11 cellular contexts compared by ENCODE assay signal in genomic region chrX:41090568-41091238, GRCh38. TPM values are rescaled to one million over a fixed set of nuclear protein-coding genes. Genes with fewer than 3 reads are reported as not detected.
DNase-seq lines count a peak whose midpoint lies in the region; ATAC-seq, FAIRE-seq and TF ChIP-seq lines count a peak whose summit lies in the region.
"Had no signal": no experiment of that assay in that cellular context is flagged by ENCODE, and none has a peak within 500 bp of the region (broad histone marks: within the 10 kb centered on the region; RNA-seq: fewer than 3 reads in every experiment).

No MANE protein-coding gene starts in this region.

- TF ChIP-seq RAD21 in K562 (CRISPR knock-in tag; conservative IDR thresholded peaks at IDR 0.05 in 1 of 2, IDR thresholded peaks at IDR 0.05 in 1 of 2): no peak

- peaks cover 100% of the 10 kb centered on the region for H3K79me2 ChIP-seq in K562 (ENCODE audit: control insufficient read depth, insufficient read depth, low read length)

- no peak overlapping the region for H3K27ac ChIP-seq in CD4-positive, alpha-beta memory T cell (ENCODE audit: low read depth, low read length)
- no peak overlapping the region for H3K27ac ChIP-seq in HEK293 (ENCODE audit: extremely low read depth, low read depth, low read length)
- no peak overlapping the region for H3K27ac ChIP-seq in K562 (ENCODE audit: extremely low read depth, low read depth, low read length)

- H2AFZ ChIP-seq in K562 (ENCODE audit: low read depth, low read length): no peak overlapping the region

- H3K9me3 ChIP-seq in CD4-positive, alpha-beta memory T cell (ENCODE audit: control insufficient read depth in 1 of 2, low read length in 2 of 2): no peaks in the 10 kb centered on the region
- H3K9me3 ChIP-seq in HEK293 (ENCODE audit: control insufficient read depth, insufficient read depth, low read depth, low read length) (no peaks in the 10 kb centered on the region), K562 (replicated peaks; ENCODE audit: control insufficient read depth, insufficient read depth, low read depth, low read length) (no peaks in the 10 kb centered on the region)

- peak overlapping the region; percentile 24; the same call in 1 of the 2 replicates for H3K4me2 ChIP-seq in K562 (ENCODE audit: insufficient read depth, low read length)

- no peaks in the 10 kb centered on the region for H3K36me3 ChIP-seq in CD4-positive, alpha-beta memory T cell (ENCODE audit: insufficient read depth, low read length)
- H3K36me3 ChIP-seq in HEK293 (ENCODE audit: control insufficient read depth in 2 of 2, insufficient read depth in 1 of 2, low read length in 2 of 2) (peaks cover 4 to 11% of the 10 kb centered on the region in 2 experiments; a peak in 2 of 3 replicates), K562 (ENCODE audit: control insufficient read depth, insufficient read depth, low read length) (peaks cover 50% of the 10 kb centered on the region)

- H3K4me3 Mint-ChIP-seq in CD4-positive, alpha-beta memory T cell: peak overlapping the region; percentile 11 to 80 (median 54)

- WGBS in K562 (ENCODE audit: insufficient coverage, low coverage, missing lambda C conversion rate): 56% methylated on average over 5 of the region's 5 CpGs

- in situ Hi-C loops in K562 (cut with MboI): no loop called here

- ATAC-seq in K562: no peak
- no peak for ATAC-seq in esophagus mucosa
- ATAC-seq in GM18511 (IDR thresholded peaks at IDR 0.05; ENCODE audit: unreplicated experiment): no peak
- ATAC-seq: SK-N-SH treated with all-trans-retinoic acid at 6 μM for 48 hours had no signal

- POLR2A ChIA-PET in CD4-positive, alpha-beta memory T cell (lab: Charles Lee; ENCODE audit: partially characterized antibody): interaction anchor here (0.6 to 1.2 kb wide), 4 partner anchors 14 to 162 kb away, joined by 3 to 4 read pairs (median 4); no protein-coding TSS in a partner anchor
- POLR2A ChIA-PET in HEK293 (lab: Yijun Ruan, JAX) (interaction anchor here (0.7 to 0.9 kb wide), 3 partner anchors 20 to 111 kb away, joined by 3 read pairs; no protein-coding TSS in a partner anchor), K562 (lab: Yijun Ruan, JAX) (interaction anchor here (0.6 to 1.8 kb wide), 4 partner anchors 9 to 77 kb away, joined by 3 to 7 read pairs (median 4); no protein-coding TSS in a partner anchor)

- peaks cover 77% of the 10 kb centered on the region for H3K4me1 ChIP-seq in CD4-positive, alpha-beta memory T cell (ENCODE audit: insufficient read depth, low read length)
- H3K4me1 ChIP-seq in HEK293 (ENCODE audit: control insufficient read depth, insufficient read depth, low read length) (peaks cover 47% of the 10 kb centered on the region), K562 (replicated peaks in 1 of 2; ENCODE audit: control insufficient read depth in 2 of 2, insufficient read depth in 2 of 2, low read length in 2 of 2) (peaks cover 10 to 13% of the 10 kb centered on the region in 2 experiments; a peak in 4 of 5 replicates)

- TF ChIP-seq POLR2A in K562 (conservative IDR thresholded peaks at IDR 0.05): no peak

- H3K27me3 ChIP-seq in CD4-positive, alpha-beta memory T cell (ENCODE audit: insufficient read depth, low read length): no peaks in the 10 kb centered on the region
- no peaks in the 10 kb centered on the region for H3K27me3 ChIP-seq in K562 (ENCODE audit: control insufficient read depth in 2 of 2, insufficient read depth in 2 of 2, low read length in 2 of 2)

- H3K36me3 Mint-ChIP-seq in CD4-positive, alpha-beta memory T cell: peaks cover 0 to 29% of the 10 kb centered on the region in 2 donors

- peaks cover 6% of the 10 kb centered on the region for H3K9me1 ChIP-seq in K562 (ENCODE audit: control insufficient read depth, insufficient read depth, low read length)

- DNase-seq in CD4-positive, alpha-beta memory T cell: no peak
- DNase-seq in K562 (ENCODE audit: extremely low read depth in 1 of 4, low spot score in 3 of 4) (no peak), kidney tubule cell (ENCODE audit: low spot score) (peak; percentile 20), SIG-M5 (lab: John Stamatoyannopoulos, UW) (no peak), HCEC 1CT (no peak)
- DNase-seq: cerebellar nuclear complex, head of caudate nucleus had no signal

- no peak for TF ChIP-seq CTCF in HEK293 (tag by site-specific recombination; IDR thresholded peaks at IDR 0.05)
- no peak for TF ChIP-seq CTCF in K562 (IDR thresholded peaks at IDR 0.05 in 2 of 3, conservative IDR thresholded peaks at IDR 0.05 in 1 of 3; ENCODE audit: insufficient read depth in 2 of 3, low read depth in 1 of 3, low read length in 3 of 3)

- no peak for FAIRE-seq in K562 (lab: Jason Lieb, UNC)

- H3K4me1 Mint-ChIP-seq in CD4-positive, alpha-beta memory T cell: peaks cover 42 to 88% (median 70%) of the 10 kb centered on the region in 4 donors

- no peak for TF ChIP-seq EP300 in K562 (IDR thresholded peaks at IDR 0.05; ENCODE audit: low read length)

- CTCF ChIA-PET in CD4-positive, alpha-beta memory T cell (lab: Charles Lee; ENCODE audit: partially characterized antibody): interaction anchor here (1.2 kb wide), 1 partner anchor 24 kb away, joined by 4 read pairs; no protein-coding TSS in a partner anchor
- CTCF ChIA-PET in HEK293 (lab: Yijun Ruan, JAX): interaction anchor here (0.6 to 3.7 kb wide), 6 partner anchors 12 to 439 kb away, joined by 3 to 25 read pairs (median 4); no protein-coding TSS in a partner anchor
- CTCF ChIA-PET in K562 (lab: Yijun Ruan, JAX; ENCODE audit: low intra/inter-chr PET ratio): no interaction called here

- peaks cover 62% of the 10 kb centered on the region for H4K20me1 ChIP-seq in K562 (replicated peaks; ENCODE audit: control insufficient read depth, insufficient read depth, low read length)

- no peaks in the 10 kb centered on the region for H3K9me3 Mint-ChIP-seq in CD4-positive, alpha-beta memory T cell

- H3K9ac ChIP-seq in K562 (ENCODE audit: insufficient read depth in 1 of 2, low read depth in 2 of 2, low read length in 2 of 2): no peak overlapping the region

- H3K27ac Mint-ChIP-seq in CD4-positive, alpha-beta memory T cell: peak overlapping the region in 1 of 7 donors; percentile 18

- BruUV-seq in K562 (replicated peaks; lab: Mats Ljungman, UMichigan): no TSS peak

- intact Hi-C loops in CD4-positive, alpha-beta memory T cell (cut with micrococcal nuclease): no loop called here
- intact Hi-C loops in K562 (cut with micrococcal nuclease): no loop called here

- no peak overlapping the region for H3K4me3 ChIP-seq in CD4-positive, alpha-beta memory T cell (ENCODE audit: low read length in 2 of 2)
- peak overlapping the region; percentile 61 for H3K4me3 ChIP-seq in HEK293 (ENCODE audit: low read depth, low read length)
- H3K4me3 ChIP-seq in K562: no peak overlapping the region

- H3K27me3 Mint-ChIP-seq in CD4-positive, alpha-beta memory T cell: no peaks in the 10 kb centered on the region

TF ChIP-seq in HEK293, 187 proteins besides CTCF, POLR2A, EP300 and RAD21 (continues in another document):
- TF ChIP-seq ZNF600 (tag by site-specific recombination; IDR thresholded peaks at IDR 0.05): peak; percentile 79
- TF ChIP-seq ZNF544 (tag by site-specific recombination; IDR thresholded peaks at IDR 0.05): no peak
- no peak for TF ChIP-seq ZNF776 (tag by site-specific recombination; IDR thresholded peaks at IDR 0.05; ENCODE audit: borderline replicate concordance)

TF ChIP-seq in K562, 482 proteins besides CTCF, POLR2A, EP300 and RAD21 (continues in another document):
- no peak for TF ChIP-seq NCOR1 (IDR thresholded peaks at IDR 0.05)
- TF ChIP-seq HIVEP1 (CRISPR knock-in tag; IDR thresholded peaks at IDR 0.05): no peak
- TF ChIP-seq CGGBP1 (CRISPR knock-in tag; IDR thresholded peaks at IDR 0.05): no peak
- no peak for TF ChIP-seq NONO (IDR thresholded peaks at IDR 0.05; ENCODE audit: low read depth in 2 of 2, low read length in 1 of 2)
- TF ChIP-seq HNRNPLL (IDR thresholded peaks at IDR 0.05; ENCODE audit: low read depth, low read length, poor library complexity, severe bottlenecking): no peak
- no peak for TF ChIP-seq MNT (conservative IDR thresholded peaks at IDR 0.05)
- TF ChIP-seq FOXK2 (conservative IDR thresholded peaks at IDR 0.05 in 1 of 2, IDR thresholded peaks at IDR 0.05 in 1 of 2; ENCODE audit: low read depth in 2 of 2): no peak

RNA-seq across cellular contexts. Expression of gene USP9X, which starts 5.5 kb away (rescaled TPM):
- 10 to 100 TPM; 76.1 to 78.2 TPM for total RNA-seq in CD4-positive, alpha-beta memory T cell
- polyA plus RNA-seq in CD4-positive, alpha-beta memory T cell: 10 to 100 TPM; 12.9 to 30.8 TPM
- total RNA-seq in K562 (2011; cell fraction: chromatin; rRNA removed; ENCODE audit: low replicate concordance): 138 and 396 TPM in 2 replicates
- 51.9 and 68.7 TPM in 2 replicates for total RNA-seq in K562 (2011; cell fraction: nucleolus; rRNA removed)
- 103 and 125 TPM in 2 replicates for total RNA-seq in K562 (2011; cell fraction: nucleoplasm; rRNA removed)
- total RNA-seq in K562 (2014; rRNA removed) (29.0 and 29.5 TPM in 2 replicates), K562 (2014; rRNA removed; fragmentation: Illumina TruSeq; extraction: Trizol) (47.8 and 53.8 TPM in 2 replicates), K562 (2015; rRNA removed; fragmentation: Illumina TruSeq; extraction: Trizol) (31.9 and 33.1 TPM in 2 replicates), K562 (2021) (44.9 and 45.7 TPM in 2 replicates), esophagus mucosa (47.3 TPM)
- polyA plus RNA-seq in K562 (2011; rRNA removed) (26.1 and 40.1 TPM in 2 replicates), K562 (2014; fragmentation: Illumina TruSeq; extraction: Trizol) (29.4 and 31.0 TPM in 2 replicates), K562 (2014; fragmentation: Nextera tagmentation; extraction: Ambion mirVana) (10 to 100 TPM; 10.9 to 15.2 TPM), K562 (2014; rRNA removed) (19.0 and 21.4 TPM in 2 replicates)
- 11.5 and 16.7 TPM in 2 replicates for polyA plus RNA-seq in K562 (2011; cell fraction: cytosol; rRNA removed)
- polyA plus RNA-seq in K562 (2011; cell fraction: nucleus; rRNA removed): 35.7 and 38.8 TPM in 2 replicates
- polyA plus RNA-seq in K562 (2012): 21.9 and 23.8 TPM in 2 replicates
- polyA minus RNA-seq in K562 (2011; rRNA and poly(A)+ RNA removed): 196 and 258 TPM in 2 replicates
- polyA minus RNA-seq in K562 (2011; cell fraction: cytosol; rRNA and poly(A)+ RNA removed): 77.6 and 121 TPM in 2 replicates
- 47.0 and 84.4 TPM in 2 replicates for polyA minus RNA-seq in K562 (2011; cell fraction: nucleus; rRNA and poly(A)+ RNA removed)
